In genomic region chr9:123353984-123354591, GRCh38 we compare ENCODE assay signal across 9 cellular contexts. TPM values are rescaled to one million over a fixed set of nuclear protein-coding genes. Genes with fewer than 3 reads are reported as not detected.
DNase-seq lines count a peak whose midpoint lies in the region; ATAC-seq and TF ChIP-seq lines count a peak whose summit lies in the region.
"Had no signal": no experiment of that assay in that cellular context is flagged by ENCODE, and none has a peak within 500 bp of the region (broad histone marks: within the 10 kb centered on the region; RNA-seq: fewer than 3 reads in every experiment).

No MANE protein-coding gene starts in this region.

- no peak overlapping the region for H3K4me2 ChIP-seq in parathyroid adenoma (ENCODE audit: low read length)

- no peak for TF ChIP-seq EP300 in gastroesophageal sphincter (IDR thresholded peaks at IDR 0.05)

- peaks cover 0 to 19% (median 2%) of the 10 kb centered on the region in 3 donors for H3K4me1 ChIP-seq in gastroesophageal sphincter
- no peaks in the 10 kb centered on the region for H3K4me1 ChIP-seq in parathyroid adenoma

- WGBS in gastroesophageal sphincter (ENCODE audit: low coverage in 1 of 2), 2 donors, result 25 to 45% methylated on average over 4 to 5 of the region's 20 CpGs

- H3K79me2 ChIP-seq in parathyroid adenoma, result no peaks in the 10 kb centered on the region

- TF ChIP-seq CTCF in GM12873 (IDR thresholded peaks at IDR 0.05; ENCODE audit: insufficient read depth, low read depth, low read length, missing control alignments) (peak; percentile 90), gastroesophageal sphincter (IDR thresholded peaks at IDR 0.05) (peak in 3 of 4 experiments; percentile 82 to 84 (median 83)), parathyroid adenoma (IDR thresholded peaks at IDR 0.05) (peak; percentile 76)

- no peaks in the 10 kb centered on the region for H3K9me3 ChIP-seq in gastroesophageal sphincter
- H3K9me3 ChIP-seq in parathyroid adenoma (ENCODE audit: control insufficient read depth, low read length), result no peaks in the 10 kb centered on the region

- no peak for TF ChIP-seq POLR2A in gastroesophageal sphincter (IDR thresholded peaks at IDR 0.05)

- H3K36me3 ChIP-seq in gastroesophageal sphincter, result no peaks in the 10 kb centered on the region
- H3K36me3 ChIP-seq in parathyroid adenoma (ENCODE audit: control insufficient read depth, insufficient read depth, low read length), result no peaks in the 10 kb centered on the region

- H2AFZ ChIP-seq in parathyroid adenoma, result no peak overlapping the region

- H3K27me3 ChIP-seq in gastroesophageal sphincter, result peaks cover 43% of the 10 kb centered on the region
- no peaks in the 10 kb centered on the region for H3K27me3 ChIP-seq in parathyroid adenoma (ENCODE audit: control insufficient read depth, insufficient read depth, low read length)

- no peak overlapping the region for H3K27ac ChIP-seq in gastroesophageal sphincter
- H3K27ac ChIP-seq in parathyroid adenoma, result no peak overlapping the region

- ATAC-seq in HG03342 (IDR thresholded peaks at IDR 0.05; ENCODE audit: unreplicated experiment) (peak; percentile 57), gastroesophageal sphincter (peak; percentile 54), GM18520 (IDR thresholded peaks at IDR 0.05; ENCODE audit: unreplicated experiment) (no peak)

- H3K9ac ChIP-seq in parathyroid adenoma, result no peak overlapping the region

- H3K4me3 ChIP-seq in gastroesophageal sphincter, result no peak overlapping the region
- H3K4me3 ChIP-seq in parathyroid adenoma (ENCODE audit: low read depth, low read length), result no peak overlapping the region
- H3K4me3 ChIP-seq: skin epidermis had no signal

- DNase-seq in 8988T, result peak; percentile 96
- DNase-seq in RPMI7951 (ENCODE audit: low read depth), result peak; percentile 46
- DNase-seq in activated effector memory CD4-positive, alpha-beta T cell treated with Interleukin-2 at 50 U/mL for 16 hours, result peak; percentile 15

RNA-seq across cellular contexts. Expression of gene CRB2, which starts 1.9 kb away (rescaled TPM):
- total RNA-seq in RPMI7951 (2014; rRNA removed; shearing (Covaris generic)), result not detected in 2 replicates
- not detected for total RNA-seq in gastroesophageal sphincter

Comparison
In these comparisons a context has a peak if more than half of its experiments do, and no peak if none do; other contexts are left out.
1. DNase-seq: peak in every context shown above with its lines; median percentile 96 in 8988T; 46 in RPMI7951; 15 in activated effector memory CD4-positive, alpha-beta T cell treated with Interleukin-2 at 50 U/mL for 16 hours.